26 cellular contexts compared by ENCODE assay signal in the genomic region with DNA sequence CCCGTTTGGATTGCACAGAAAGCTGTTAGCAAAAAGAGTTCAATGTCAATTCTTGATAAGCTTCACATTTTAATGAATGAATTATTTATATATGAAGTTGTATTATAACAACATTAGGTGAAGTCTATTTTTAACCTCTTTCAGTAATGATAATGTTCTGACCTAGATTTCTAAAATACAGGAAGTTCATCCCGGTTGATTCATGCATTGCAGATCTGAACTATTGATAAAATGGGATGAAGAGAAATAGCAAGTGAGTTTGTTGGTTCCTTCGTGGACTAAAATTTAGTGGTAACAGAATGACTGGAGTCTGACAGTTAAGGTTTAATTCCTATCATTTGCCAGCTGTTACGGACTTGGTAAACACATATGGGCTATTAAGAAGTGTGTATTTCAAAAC.
"Had no signal": no experiment of that assay in that cellular context is flagged by ENCODE, and none has a peak within 500 bp of the region (broad histone marks: within the 10 kb centered on the region; RNA-seq: fewer than 3 reads in every experiment).

No MANE protein-coding gene starts in this region.

- H3K27me3 ChIP-seq: adrenal gland, ascending aorta, brain microvascular endothelial cell, esophagus muscularis mucosa, gastroesophageal sphincter, pancreas, right lobe of liver, stomach, suprapubic skin, tibial nerve, uterus had no signal

- H3K9me3 ChIP-seq: adrenal gland, ascending aorta, esophagus muscularis mucosa, gastroesophageal sphincter, mucosa of descending colon, pancreas, right lobe of liver, stomach, suprapubic skin, uterus had no signal

- ATAC-seq: activated T-helper 17 cell treated with anti-CD3 and anti-CD28 coated beads, Interleukin-2, amount 50 U/mL, for 72 hours; gastroesophageal sphincter; left cardiac atrium; stimulated activated memory B cell treated with anti-CD40 and anti-IgM and Interleukin-4, amounts not matched to agents 10 μg/mL and 1 μg/mL and 100 μg/mL, for 72 hours had no signal

- DNase-seq: activated CD4-positive, alpha-beta T cell treated with anti-CD3 and anti-CD28 coated beads for 1 hour; activated T-cell treated with anti-CD3 and anti-CD28 coated beads, Interleukin-2, amount 50 U/mL, for 1 hour; adrenal gland; brain microvascular endothelial cell; caudate nucleus; effector CD8-positive, alpha-beta T cell; head of caudate nucleus; hypothalamus; left cardiac atrium; mesendoderm; mucosa of descending colon; nephron progenitor cell; pancreas; right lobe of liver; stimulated activated CD4-positive, alpha-beta T cell treated with anti-CD3 and anti-CD28 coated beads, Interleukin-15, amount 100 ng/mL, for 24 hours; stomach; T-helper 9 cell; uterus had no signal

- H3K4me2 ChIP-seq: smooth muscle cell had no signal

- H3K4me3 ChIP-seq: adrenal gland, ascending aorta, esophagus muscularis mucosa, gastroesophageal sphincter, mucosa of descending colon, pancreas, right lobe of liver, smooth muscle cell, stomach, suprapubic skin, tibial nerve, uterus had no signal

- H3K4me1 ChIP-seq: tibial nerve, uterus had no signal

- H3K36me3 ChIP-seq: adrenal gland, ascending aorta, brain microvascular endothelial cell, esophagus muscularis mucosa, gastroesophageal sphincter, pancreas, right lobe of liver, stomach, suprapubic skin, tibial nerve, uterus had no signal

- H3K27ac ChIP-seq: adrenal gland, ascending aorta, brain microvascular endothelial cell, esophagus muscularis mucosa, gastroesophageal sphincter, right lobe of liver, stomach, suprapubic skin, tibial nerve, uterus had no signal
